In genomic region chr1:84538599-84538998, GRCh38 we compare ENCODE assay signal across 21 cellular contexts.
DNase-seq lines count a peak whose midpoint lies in the region; ATAC-seq and TF ChIP-seq lines count a peak whose summit lies in the region.
"Had no signal": no experiment of that assay in that cellular context is flagged by ENCODE, and none has a peak within 500 bp of the region (broad histone marks: within the 10 kb centered on the region; RNA-seq: fewer than 3 reads in every experiment).

No MANE protein-coding gene starts in this region.

- H3K9me3 Mint-ChIP-seq in stimulated activated naive CD8-positive, alpha-beta T cell treated with anti-CD3 and anti-CD28 coated beads, Interleukin-15, amount 100 ng/mL, for 72 hours = no peaks in the 10 kb centered on the region
- H3K9me3 Mint-ChIP-seq: activated naive CD4-positive, alpha-beta T cell treated with anti-CD3 and anti-CD28 coated beads, Interleukin-2, amount 10 ng/mL, durations not matched to agents 7 days and 5 days; brain had no signal

- H3K27me3 Mint-ChIP-seq in stimulated activated naive CD8-positive, alpha-beta T cell treated with anti-CD3 and anti-CD28 coated beads, Interleukin-15, amount 100 ng/mL, for 72 hours = no peaks in the 10 kb centered on the region
- H3K27me3 Mint-ChIP-seq: activated naive CD4-positive, alpha-beta T cell treated with anti-CD3 and anti-CD28 coated beads, Interleukin-2, amount 10 ng/mL, durations not matched to agents 7 days and 5 days had no signal

- H3K4me1 Mint-ChIP-seq in stimulated activated naive CD8-positive, alpha-beta T cell treated with anti-CD3 and anti-CD28 coated beads, Interleukin-15, amount 100 ng/mL, for 72 hours = peaks cover 18% of the 10 kb centered on the region
- H3K4me1 Mint-ChIP-seq: brain had no signal

- H3K4me3 Mint-ChIP-seq in stimulated activated naive CD8-positive, alpha-beta T cell treated with anti-CD3 and anti-CD28 coated beads, Interleukin-15, amount 100 ng/mL, for 72 hours = peak overlapping the region; percentile 24 to 35
- H3K4me3 Mint-ChIP-seq: activated naive CD4-positive, alpha-beta T cell treated with anti-CD3 and anti-CD28 coated beads, Interleukin-2, amount 10 ng/mL, durations not matched to agents 7 days and 5 days; brain had no signal

- POLR2A ChIA-PET in GM10248 (lab: Yijun Ruan, JAX) = no interaction called here

- ATAC-seq in stimulated activated naive CD8-positive, alpha-beta T cell treated with anti-CD3 and anti-CD28 coated beads, Interleukin-15, amount 100 ng/mL, for 72 hours = peak; percentile 50
- ATAC-seq in stimulated activated naive CD8-positive, alpha-beta T cell treated with anti-CD3 and anti-CD28 coated beads, Interleukin-15, Interleukin-2, amounts not matched to agents 100 U/mL and 50 U/mL, for 24 hours = no peak
- ATAC-seq in GM21423 (IDR thresholded peaks at IDR 0.05; ENCODE audit: unreplicated experiment) (peak; percentile 69), HG03442 (IDR thresholded peaks at IDR 0.05; ENCODE audit: unreplicated experiment) (peak; percentile 50)
- ATAC-seq: lower lobe of right lung, pancreas had no signal

- no peak for DNase-seq in stimulated activated naive CD8-positive, alpha-beta T cell treated with anti-CD3 and anti-CD28 coated beads, Interleukin-15, amount 100 ng/mL, for 72 hours
- no peak for DNase-seq in stimulated activated naive CD8-positive, alpha-beta T cell treated with anti-CD3 and anti-CD28 coated beads, Interleukin-15, Interleukin-2, amounts not matched to agents 100 U/mL and 50 U/mL, for 24 hours
- DNase-seq in NCI-H446 (lab: John Stamatoyannopoulos, UW) = no peak
- DNase-seq in GM10266 (ENCODE audit: extremely low spot score) = no peak
- DNase-seq in central memory CD4-positive, alpha-beta T cell = no peak
- no peak for DNase-seq in GM10248 (ENCODE audit: extremely low spot score)
- DNase-seq: activated CD4-positive, alpha-beta T cell treated with anti-CD3 and anti-CD28 coated beads for 1 hour; activated naive CD4-positive, alpha-beta T cell treated with anti-CD3 and anti-CD28 coated beads, Interleukin-2, amount 10 ng/mL, durations not matched to agents 7 days and 5 days; activated T-cell treated with anti-CD3 and anti-CD28 coated beads for 4 hours; dermis blood vessel endothelial cell; erythroblast; Karpas-422; lower lobe of right lung; NCI-H1417; pancreas; stimulated activated CD4-positive, alpha-beta T cell treated with anti-CD3 and anti-CD28 coated beads, Interleukin-4, amount 100 ng/mL, for 4 hours; T1000; thyroid gland had no signal

- no peak overlapping the region for H3K27ac Mint-ChIP-seq in stimulated activated naive CD8-positive, alpha-beta T cell treated with anti-CD3 and anti-CD28 coated beads, Interleukin-15, amount 100 ng/mL, for 72 hours
- H3K27ac Mint-ChIP-seq: activated naive CD4-positive, alpha-beta T cell treated with anti-CD3 and anti-CD28 coated beads, Interleukin-2, amount 10 ng/mL, durations not matched to agents 7 days and 5 days; brain had no signal

- no peak for TF ChIP-seq CTCF in GM10266 (IDR thresholded peaks at IDR 0.05; ENCODE audit: control insufficient read depth, insufficient read depth, low read depth, missing control alignments)
- no peak for TF ChIP-seq CTCF in GM10248 (IDR thresholded peaks at IDR 0.05; ENCODE audit: control extremely low read depth, extremely low read depth, low read depth, missing control alignments)

- CTCF ChIA-PET in GM10248 (lab: Yijun Ruan, JAX) = interaction anchor here (0.9 to 1.4 kb wide), 3 partner anchors 9 to 82 kb away, joined by 3 to 4 read pairs (median 4); no protein-coding TSS in a partner anchor
